ENCODE assay signal across 8 cellular contexts in genomic region chr6:37819802-37820712, GRCh38. TPM values are rescaled to one million over a fixed set of nuclear protein-coding genes. Genes with fewer than 3 reads are reported as not detected.
DNase-seq lines count a peak whose midpoint lies in the region; ATAC-seq and TF ChIP-seq lines count a peak whose summit lies in the region.

No MANE protein-coding gene starts in this region.

- DNase-seq in GM03348 (ENCODE audit: low spot score) (peak; percentile 68), Kasumi-1 (lab: John Stamatoyannopoulos, UW) (peak; percentile 59 to 74), cardiac fibroblast (ENCODE audit: low read depth in 2 of 2) (peak; percentile 74 to 86), inferior parietal cortex (ENCODE audit: extremely low spot score) (peak; percentile 29), spleen (peak; percentile 91), ecto neural progenitor cell (ENCODE audit: low spot score) (no peak)

- WGBS in spleen, 5 donors = 0 to 1% (median 0%) methylated on average over 11 to 71 of the region's 71 CpGs

- ATAC-seq in HG02759 (IDR thresholded peaks at IDR 0.05; ENCODE audit: unreplicated experiment) = no peak

- peak overlapping the region; percentile 95 for H3K27ac ChIP-seq in VCaP
- peak overlapping the region; percentile 92 to 99 (median 98) for H3K27ac ChIP-seq in spleen

- H3K27me3 ChIP-seq in spleen (replicated peaks in 1 of 7) = no peaks in the 10 kb centered on the region

- peak overlapping the region; percentile 67 to 77 for H3K4me3 ChIP-seq in cardiac fibroblast (replicated peaks in 1 of 2; ENCODE audit: low read depth in 2 of 2, low read length in 2 of 2)
- peak overlapping the region; percentile 57 to 94 (median 83) for H3K4me3 ChIP-seq in spleen

- H3K4me1 ChIP-seq in spleen = peaks cover 42 to 69% (median 57%) of the 10 kb centered on the region in 6 donors

- no peaks in the 10 kb centered on the region for H3K36me3 ChIP-seq in spleen

- intact Hi-C loops in spleen (cut with DNase I; ENCODE audit: low total_unique reads) = no loop called here

- no peaks in the 10 kb centered on the region for H3K9me3 ChIP-seq in spleen

- TF ChIP-seq CTCF in VCaP (conservative IDR thresholded peaks at IDR 0.05) = no peak
- TF ChIP-seq CTCF in cardiac fibroblast (IDR thresholded peaks at IDR 0.05; ENCODE audit: low read depth, low read length) = no peak
- no peak for TF ChIP-seq CTCF in spleen (IDR thresholded peaks at IDR 0.05 in 8 of 11, conservative IDR thresholded peaks at IDR 0.05 in 3 of 11)

- TF ChIP-seq POLR2A in spleen (IDR thresholded peaks at IDR 0.05) = no peak

RNA-seq across cellular contexts. Expression of gene ZFAND3, which starts 0.5 kb away (rescaled TPM):
- total RNA-seq in spleen = 10 to 100 TPM; 43.8 to 63.7 (median 54.4) TPM
- polyA plus RNA-seq in spleen = 10 to 100 TPM in 2 of 3 donors, 1 to 10 TPM in 1; 9.3 to 20.4 (median 13.5) TPM
